ENCODE assay signal across 15 cellular contexts in the genomic region with DNA sequence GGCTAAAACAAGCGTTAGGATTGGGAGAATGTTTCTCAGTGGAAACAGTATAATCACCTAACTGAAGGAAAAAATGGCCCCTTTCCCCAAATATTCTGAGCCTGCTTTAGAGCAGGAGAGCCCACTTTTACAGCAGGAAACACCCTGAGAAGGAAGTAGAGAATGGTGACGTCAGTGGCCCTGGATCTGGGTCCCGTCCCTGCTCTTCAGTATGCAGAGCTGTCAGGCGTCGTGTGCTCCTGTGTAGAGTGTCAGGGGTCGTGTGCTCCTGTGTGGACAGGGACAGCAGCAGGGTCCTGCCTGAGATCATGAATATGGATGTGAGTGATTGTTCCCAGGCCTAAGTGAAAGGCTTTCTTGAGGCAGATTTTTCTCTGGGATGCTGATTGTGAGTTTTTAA. TPM values are rescaled to one million over a fixed set of nuclear protein-coding genes. Genes with fewer than 3 reads are reported as not detected.
DNase-seq lines count a peak whose midpoint lies in the region; ATAC-seq, FAIRE-seq and TF ChIP-seq lines count a peak whose summit lies in the region.
"Had no signal": no experiment of that assay in that cellular context is flagged by ENCODE, and none has a peak within 500 bp of the region (broad histone marks: within the 10 kb centered on the region; RNA-seq: fewer than 3 reads in every experiment).

No MANE protein-coding gene starts in this region.

- intact Hi-C loops in kidney (cut with DNase I), result no loop called here
- intact Hi-C loops in PC-9 (cut with micrococcal nuclease; ENCODE audit: unreplicated experiment), result no loop called here

- no peak overlapping the region for H2BK5ac ChIP-seq in neuronal stem cell (ENCODE audit: low read length)

- H3K4me1 ChIP-seq in kidney (ENCODE audit: control insufficient read depth in 1 of 2, insufficient read depth in 1 of 2, low read depth in 1 of 2, low read length in 2 of 2) (peaks cover 25 to 58% of the 10 kb centered on the region in 2 donors), neuronal stem cell (ENCODE audit: control insufficient read depth in 2 of 2, insufficient read depth in 1 of 2, low read depth in 1 of 2, low read length in 2 of 2) (peaks cover 0 to 7% of the 10 kb centered on the region in 2 donors), PC-9 (replicated peaks; ENCODE audit: insufficient read depth) (no peaks in the 10 kb centered on the region)

- no peak for TF ChIP-seq CTCF in kidney (IDR thresholded peaks at IDR 0.05; ENCODE audit: borderline replicate concordance, extremely low read depth, insufficient read depth)
- TF ChIP-seq CTCF in PC-9 (conservative IDR thresholded peaks at IDR 0.05), result no peak

- no peak overlapping the region for H3K14ac ChIP-seq in neuronal stem cell (ENCODE audit: low read length)

- H4K8ac ChIP-seq in neuronal stem cell (ENCODE audit: low read depth, low read length), result no peak overlapping the region

- H3K79me1 ChIP-seq in neuronal stem cell (ENCODE audit: low read depth, low read length), result no peaks in the 10 kb centered on the region

- peak overlapping the region in 1 of 2 donors; percentile 4 for H3K9ac ChIP-seq in kidney (ENCODE audit: low read length in 2 of 2)
- no peak overlapping the region for H3K9ac ChIP-seq in neuronal stem cell (ENCODE audit: low read depth, low read length, poor library complexity)

- H3K18ac ChIP-seq in neuronal stem cell (ENCODE audit: low read length), result no peak overlapping the region

- H2BK15ac ChIP-seq in neuronal stem cell (ENCODE audit: low read length), result no peak overlapping the region

- BruUV-seq in PC-9 (replicated peaks; lab: Mats Ljungman, UMichigan), result no TSS peak

- peaks cover 0 to 2% of the 10 kb centered on the region in 2 donors for H3K36me3 ChIP-seq in kidney (ENCODE audit: control insufficient read depth in 1 of 2, insufficient read depth in 2 of 2, low read length in 2 of 2)
- no peaks in the 10 kb centered on the region for H3K36me3 ChIP-seq in neuronal stem cell (replicated peaks in 1 of 2; ENCODE audit: control insufficient read depth in 2 of 2, insufficient read depth in 2 of 2, low read length in 2 of 2)
- no peaks in the 10 kb centered on the region for H3K36me3 ChIP-seq in PC-9 (ENCODE audit: low read depth)
- H3K36me3 ChIP-seq: tibial nerve had no signal

- H3K4me2 ChIP-seq in neuronal stem cell (ENCODE audit: insufficient read depth, low read length, poor library complexity, severe bottlenecking), result no peak overlapping the region
- no peak overlapping the region for H3K4me2 ChIP-seq in PC-9

- no peak for FAIRE-seq in kidney (lab: Jason Lieb, UNC)
- FAIRE-seq: islet of Langerhans had no signal

- H3F3A ChIP-seq in PC-9 (ENCODE audit: insufficient read depth, low read depth), result no peaks in the 10 kb centered on the region

- no peaks in the 10 kb centered on the region for H3K9me2 ChIP-seq in PC-9 (ENCODE audit: insufficient read depth)

- no peak overlapping the region for H4K91ac ChIP-seq in neuronal stem cell (ENCODE audit: low read depth, low read length, poor library complexity)

- no peaks in the 10 kb centered on the region for H3K79me2 ChIP-seq in PC-9 (ENCODE audit: low read depth)

- no peaks in the 10 kb centered on the region for H4K20me1 ChIP-seq in PC-9 (ENCODE audit: insufficient read depth)

- POLR2A ChIA-PET in PC-9 (lab: Charles Lee; ENCODE audit: unreplicated experiment), result no interaction called here

- H3K27me3 ChIP-seq in neuronal stem cell (ENCODE audit: control insufficient read depth in 3 of 3, insufficient read depth in 3 of 3, low read depth in 1 of 3, low read length in 3 of 3) (no peaks in the 10 kb centered on the region), PC-9 (ENCODE audit: insufficient read depth, low read depth) (no peaks in the 10 kb centered on the region)
- H3K27me3 ChIP-seq: tibial nerve had no signal

- no peak overlapping the region for H2BK120ac ChIP-seq in neuronal stem cell (ENCODE audit: low read depth, low read length)

- H3K9me3 ChIP-seq in kidney (ENCODE audit: control insufficient read depth in 1 of 2, low read length in 2 of 2), result no peaks in the 10 kb centered on the region
- peaks cover 0 to 3% of the 10 kb centered on the region in 2 donors for H3K9me3 ChIP-seq in neuronal stem cell (replicated peaks in 1 of 2; ENCODE audit: control insufficient read depth in 2 of 2, insufficient read depth in 1 of 2, low read depth in 1 of 2, low read length in 2 of 2)
- no peaks in the 10 kb centered on the region for H3K9me3 ChIP-seq in PC-9 (ENCODE audit: insufficient read depth, low read depth)
- H3K9me3 ChIP-seq: tibial nerve had no signal

- H3K4me3 ChIP-seq in kidney (ENCODE audit: low read length in 2 of 2), result peak overlapping the region in 1 of 2 donors; percentile 11
- no peak overlapping the region for H3K4me3 ChIP-seq in neuronal stem cell (ENCODE audit: low read length in 2 of 2)
- H3K4me3 ChIP-seq in PC-9, result no peak overlapping the region
- H3K4me3 ChIP-seq: tibial nerve had no signal

- peak overlapping the region; percentile 64 to 76 for H3K27ac ChIP-seq in kidney (ENCODE audit: low read depth in 2 of 2, low read length in 2 of 2)
- H3K27ac ChIP-seq in neuronal stem cell (replicated peaks; ENCODE audit: low read length), result no peak overlapping the region
- H3K27ac ChIP-seq in PC-9, result no peak overlapping the region

- CTCF ChIA-PET in PC-9 (lab: Charles Lee), result no interaction called here

- H2AFZ ChIP-seq in neuronal stem cell (ENCODE audit: low read length), result peak overlapping the region; percentile 55
- H2AFZ ChIP-seq in PC-9, result no peak overlapping the region

- ATAC-seq in HG03378 (IDR thresholded peaks at IDR 0.05; ENCODE audit: unreplicated experiment) (no peak), HG03439 (IDR thresholded peaks at IDR 0.05; ENCODE audit: unreplicated experiment) (no peak)
- ATAC-seq: T-cell had no signal

- no peak overlapping the region for H3K4ac ChIP-seq in neuronal stem cell (ENCODE audit: low read length)

- no peak overlapping the region for H3K23ac ChIP-seq in neuronal stem cell (ENCODE audit: low read depth, low read length, poor library complexity)

- DNase-seq in Ammon's horn (ENCODE audit: low spot score) (peak; percentile 29), MV-4-11 (lab: John Stamatoyannopoulos, UW) (peak; percentile 36), kidney (no peak), neuronal stem cell (ENCODE audit: low spot score) (no peak), NCI-H1417 (lab: John Stamatoyannopoulos, UW) (no peak), PC-9 (no peak)
- DNase-seq: HCEC 1CT; IMR-90; NCI-H1105; stimulated activated CD4-positive, alpha-beta T cell treated with anti-CD3 and anti-CD28 coated beads, Interleukin-4, amount 100 ng/mL, for 1 hour; T-cell had no signal

- WGBS in neuronal stem cell (ENCODE audit: extremely low coverage in 2 of 2, insufficient read length in 2 of 2, insufficient replicate concordance in 1 of 2), 2 donors, result no CpG with 5 or more reads among the region's 6 CpGs

- H2AK5ac ChIP-seq in neuronal stem cell (ENCODE audit: low read depth, low read length), result no peak overlapping the region

- no peak overlapping the region for H2BK12ac ChIP-seq in neuronal stem cell (ENCODE audit: low read length)

RNA-seq across cellular contexts. Expression of a gene that starts 45.2 kb away (rescaled TPM):
- 81.5 TPM for total RNA-seq in kidney
- 62.0 TPM for polyA plus RNA-seq in kidney (ENCODE audit: insufficient read depth, low read depth, low replicate concordance)
- 2.3 TPM for polyA plus RNA-seq in neuronal stem cell (2013, experiment 1 of 2)
- polyA plus RNA-seq in neuronal stem cell (2013, experiment 2 of 2), result 2.3 TPM
- total RNA-seq in PC-9 (2021), result 0.31 and 0.50 TPM in 2 replicates

Comparison
In these comparisons a context has a peak if more than half of its experiments do, and no peak if none do; other contexts are left out.
1. DNase-seq: peak in Ammon's horn (single experiment) and MV-4-11 (single experiment); none in kidney (single experiment), neuronal stem cell (single experiment), NCI-H1417 (0 of 3) and PC-9 (0 of 2).
2. H3K27ac ChIP-seq: peak in kidney (2 of 2); none in neuronal stem cell (single experiment) and PC-9 (single experiment).
3. RNA of a gene that starts 45.2 kb away (total RNA-seq): 81.5 TPM in kidney (single experiment); 0.31 to 0.50 TPM in PC-9; every median in the first group is over 10 times any median in the second.